9 cellular contexts compared by ENCODE assay signal in the genomic region with DNA sequence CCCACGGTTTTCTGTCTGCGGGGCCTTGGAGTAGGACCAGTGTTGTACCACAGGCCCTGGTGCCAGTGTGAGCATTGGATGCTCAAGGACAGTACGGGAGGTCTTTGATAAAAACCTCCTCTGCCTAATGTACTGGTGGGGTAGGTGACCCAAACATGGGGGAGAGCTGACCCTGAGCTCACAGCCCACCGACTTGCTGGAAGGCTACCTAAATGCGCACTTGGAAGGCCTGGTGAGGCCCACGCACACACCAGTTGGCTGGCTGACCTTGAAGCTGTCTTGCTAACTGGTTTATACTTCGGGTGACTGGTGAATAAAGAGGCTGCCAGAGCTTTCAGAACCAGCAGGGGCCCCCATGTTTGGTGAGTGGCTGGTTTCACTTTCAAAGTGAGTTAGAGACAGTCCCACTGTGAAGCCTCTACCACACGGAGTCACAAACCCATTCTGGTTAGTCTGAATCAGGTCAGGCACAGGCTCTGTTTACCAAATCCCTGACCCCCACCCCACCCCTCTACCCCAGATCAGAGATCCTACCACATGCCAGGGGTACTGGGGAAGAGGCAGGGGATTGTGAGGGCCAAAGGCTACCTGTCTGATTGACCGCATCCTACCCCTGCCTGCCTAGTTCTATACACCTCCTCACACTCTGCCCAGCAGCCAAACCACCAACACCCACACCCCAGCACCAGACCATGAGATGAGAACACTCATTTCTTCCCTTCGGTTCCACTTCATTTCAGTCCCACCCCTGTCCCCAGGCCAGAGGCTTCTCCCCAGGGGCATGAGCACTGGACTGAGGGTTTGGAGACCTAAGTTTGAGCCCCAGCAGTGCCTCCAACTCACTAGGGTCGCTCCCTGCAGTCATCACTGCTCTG. TPM values are rescaled to one million over a fixed set of nuclear protein-coding genes. Genes with fewer than 3 reads are reported as not detected.
A peak's percentile ranks its signal among the peaks of the same experiment; 100 is the strongest.
DNase-seq lines count a peak whose midpoint lies in the region; ATAC-seq, FAIRE-seq and TF ChIP-seq lines count a peak whose summit lies in the region.
"Had no signal": no experiment of that assay in that cellular context is flagged by ENCODE, and none has a peak within 500 bp of the region (broad histone marks: within the 10 kb centered on the region; RNA-seq: fewer than 3 reads in every experiment).

No MANE protein-coding gene starts in this region.

- ATAC-seq in right lobe of liver = peak in 3 of 4 donors; percentile 3 to 27 (median 7)
- ATAC-seq in HepG2 = no peak; the same call in 2 of the 3 replicates
- no peak for ATAC-seq in IMR-90 (ENCODE audit: low read depth)

- H3K4me2 ChIP-seq in HepG2 (ENCODE audit: low read depth, low read length) (no peak overlapping the region), IMR-90 (ENCODE audit: low read depth, low read length) (no peak overlapping the region)

- BruUV-seq in HepG2 (replicated peaks; lab: Mats Ljungman, UMichigan) (no TSS peak), IMR-90 (replicated peaks; lab: Mats Ljungman, UMichigan) (no TSS peak)

- CTCF ChIA-PET in HepG2 (lab: Yijun Ruan, JAX; ENCODE audit: low intra/inter-chr PET ratio, low total read pairs) (interaction anchor here (1.7 kb wide), 1 partner anchor 36 kb away, joined by 5 read pairs; no protein-coding TSS in a partner anchor), IMR-90 (lab: Yijun Ruan, JAX) (no interaction called here)

- H3K4ac ChIP-seq in IMR-90 (ENCODE audit: low read depth, low read length) = no peak overlapping the region

- no peak overlapping the region for H2AK5ac ChIP-seq in IMR-90 (ENCODE audit: low read depth, low read length)

- no peak overlapping the region for H4K91ac ChIP-seq in IMR-90 (ENCODE audit: insufficient read depth, low read depth, low read length)

- no peak overlapping the region for H3K56ac ChIP-seq in IMR-90 (ENCODE audit: extremely low read depth, insufficient read depth, low read length)

- no peak overlapping the region for H4K5ac ChIP-seq in IMR-90 (ENCODE audit: low read depth, low read length)

- no peak overlapping the region for H2AFZ ChIP-seq in HepG2 (ENCODE audit: low read length)
- peak overlapping the region; percentile 32 for H2AFZ ChIP-seq in IMR-90 (replicated peaks; ENCODE audit: low read length, poor library complexity)
- H2AFZ ChIP-seq: parathyroid adenoma had no signal

- H4K20me1 ChIP-seq in HepG2 (ENCODE audit: insufficient read depth, low read length) = no peaks in the 10 kb centered on the region
- H4K20me1 ChIP-seq in IMR-90 (ENCODE audit: insufficient read depth, low read length) = no peaks in the 10 kb centered on the region

- H3K23ac ChIP-seq in IMR-90 (ENCODE audit: low read depth, low read length) = no peak overlapping the region

- TF ChIP-seq POLR2A in right lobe of liver (IDR thresholded peaks at IDR 0.05) (no peak), HepG2 (IDR thresholded peaks at IDR 0.05; ENCODE audit: insufficient read depth in 1 of 2, low read depth in 2 of 2, low read length in 2 of 2) (no peak), IMR-90 (IDR thresholded peaks at IDR 0.05; ENCODE audit: low read depth, low read length) (no peak)

- 61% methylated on average over 3 of the region's 11 CpGs for WGBS in right lobe of liver (ENCODE audit: insufficient coverage, low coverage, low lambda C conversion rate, missing lambda C conversion rate)
- WGBS in HepG2 (ENCODE audit: low lambda C conversion rate) = 55% methylated on average over 5 of the region's 11 CpGs
- WGBS in IMR-90 (ENCODE audit: extremely low coverage in 2 of 2, insufficient read length in 1 of 2), 2 experiments = 60% methylated on average over 1 of the region's 11 CpGs; no CpG with 5 or more reads in 1 of the 2 experiments

- H3K9me3 ChIP-seq in right lobe of liver = no peaks in the 10 kb centered on the region
- no peaks in the 10 kb centered on the region for H3K9me3 ChIP-seq in HepG2 (ENCODE audit: low read length)
- peaks cover 6% of the 10 kb centered on the region; the same call in 1 of the 2 replicates for H3K9me3 ChIP-seq in IMR-90 (ENCODE audit: control insufficient read depth, insufficient read depth, low read length)

- H3K36me3 ChIP-seq in right lobe of liver = no peaks in the 10 kb centered on the region
- no peaks in the 10 kb centered on the region for H3K36me3 ChIP-seq in HepG2 (replicated peaks in 1 of 2; ENCODE audit: control insufficient read depth in 1 of 2, insufficient read depth in 2 of 2, low read length in 2 of 2)
- no peaks in the 10 kb centered on the region for H3K36me3 ChIP-seq in IMR-90 (ENCODE audit: control insufficient read depth, insufficient read depth, low read length)

- POLR2A ChIA-PET in HepG2 (lab: Yijun Ruan, JAX) (interaction anchor here (1.0 kb wide), 1 partner anchor 37 kb away, joined by 3 read pairs; no protein-coding TSS in a partner anchor), IMR-90 (lab: Charles Lee; ENCODE audit: unreplicated experiment) (no interaction called here)

- no peak overlapping the region for H3K9ac ChIP-seq in HepG2 (ENCODE audit: insufficient read depth, low read depth, low read length)
- no peak overlapping the region for H3K9ac ChIP-seq in IMR-90 (ENCODE audit: low read depth, low read length)
- H3K9ac ChIP-seq: parathyroid adenoma had no signal

- H3K79me1 ChIP-seq in IMR-90 (ENCODE audit: low read depth in 1 of 2, low read length in 2 of 2) = no peaks in the 10 kb centered on the region

- no peak overlapping the region for H2BK20ac ChIP-seq in IMR-90 (ENCODE audit: low read depth, low read length)

- DNase-seq in right lobe of liver (peak in 1 of 3 donors; percentile 2), HepG2 (ENCODE audit: low spot score) (no peak), IMR-90 (no peak), NCI-H2081 (lab: John Stamatoyannopoulos, UW) (no peak), Ammon's horn (ENCODE audit: low spot score) (no peak), kidney glomerular epithelial cell (lab: John Stamatoyannopoulos, UW) (no peak)
- peak; percentile 64 for DNase-seq in activated effector memory CD4-positive, alpha-beta T cell treated with Interleukin-2 at 50 U/mL for 16 hours
- peak in 2 of 3 experiments; percentile 72 to 76 for DNase-seq in stimulated activated CD4-positive, alpha-beta T cell treated with anti-CD3 and anti-CD28 coated beads, TNF-alpha, amount 100 ng/mL, for 24 hours (ENCODE audit: low read depth in 3 of 3)

- no peak overlapping the region for H2BK120ac ChIP-seq in IMR-90 (ENCODE audit: low read depth, low read length)

- H3K27me3 ChIP-seq in right lobe of liver (no peaks in the 10 kb centered on the region), HepG2 (ENCODE audit: control insufficient read depth in 1 of 2, insufficient read depth in 2 of 2, low read length in 2 of 2) (peaks cover 6 to 18% of the 10 kb centered on the region in 2 experiments; a peak in 3 of 5 replicates), IMR-90 (ENCODE audit: control insufficient read depth, insufficient read depth, low read length) (peaks cover 27% of the 10 kb centered on the region)

- dilution Hi-C loops in IMR-90 (cut with HindIII; ENCODE audit: low sequenced_read_pairs, unreplicated experiment) = no loop called here

- no peak for FAIRE-seq in HepG2 (lab: Jason Lieb, UNC)

- no peak overlapping the region for H2AK9ac ChIP-seq in IMR-90 (replicated peaks; ENCODE audit: low read depth, low read length, poor library complexity)

- TF ChIP-seq CTCF in right lobe of liver (IDR thresholded peaks at IDR 0.05) (no peak), HepG2 (CRISPR knock-in tag; IDR thresholded peaks at IDR 0.05) (no peak), IMR-90 (conservative IDR thresholded peaks at IDR 0.05; ENCODE audit: low read depth, low read length) (no peak)

- H3K14ac ChIP-seq in IMR-90 (replicated peaks; ENCODE audit: low read depth, low read length) = no peak overlapping the region

- in situ Hi-C loops in HepG2 (cut with HindIII; ENCODE audit: extremely low pct_ligation_motif_present, low pct_unique_long_range_greater_than_20kb) (loop anchor here (5.0 kb wide), 1 partner anchor 35 kb away; no protein-coding TSS in a partner anchor), IMR-90 (cut with MboI; ENCODE audit: low sequenced_read_pairs) (loop anchor here (5.0 kb wide), 1 partner anchor 35 kb away; no protein-coding TSS in a partner anchor)

- H3K9me1 ChIP-seq in IMR-90 (ENCODE audit: insufficient read depth, low read length) = peaks cover 2% of the 10 kb centered on the region; the same call in 1 of the 2 replicates

- TF ChIP-seq RAD21 in HepG2 (CRISPR knock-in tag; IDR thresholded peaks at IDR 0.05) = no peak
- TF ChIP-seq RAD21 in IMR-90 (IDR thresholded peaks at IDR 0.05; ENCODE audit: low read length) = no peak

- TF ChIP-seq EP300 in HepG2 (IDR thresholded peaks at IDR 0.05; ENCODE audit: low read depth in 2 of 2, low read length in 2 of 2) (no peak), HepG2 (CRISPR knock-in tag; IDR thresholded peaks at IDR 0.05; ENCODE audit: borderline replicate concordance) (no peak)

- H3K27ac ChIP-seq in right lobe of liver = no peak overlapping the region
- H3K27ac ChIP-seq in HepG2 (ENCODE audit: extremely low read length, insufficient read depth, low read length) = no peak overlapping the region
- H3K27ac ChIP-seq in IMR-90 (ENCODE audit: insufficient read depth, low read length) = no peak overlapping the region
- H3K27ac ChIP-seq: parathyroid adenoma had no signal

- H2BK15ac ChIP-seq in IMR-90 (ENCODE audit: low read depth, low read length) = no peak overlapping the region

- H3K4me3 ChIP-seq in right lobe of liver = no peak overlapping the region
- H3K4me3 ChIP-seq in HepG2 (replicated peaks in 1 of 3; ENCODE audit: insufficient read depth in 1 of 3, low read depth in 2 of 3, low read length in 3 of 3) = no peak overlapping the region
- no peak overlapping the region for H3K4me3 ChIP-seq in IMR-90 (ENCODE audit: insufficient read depth, low read depth, low read length)

- no peak overlapping the region for H4K8ac ChIP-seq in IMR-90 (ENCODE audit: low read depth in 2 of 2, low read length in 2 of 2)

- H3K18ac ChIP-seq in IMR-90 (ENCODE audit: low read depth, low read length) = no peak overlapping the region

- no peak overlapping the region for H2BK5ac ChIP-seq in IMR-90 (ENCODE audit: low read depth, low read length, poor library complexity, severe bottlenecking)

- no peaks in the 10 kb centered on the region for H3K79me2 ChIP-seq in HepG2 (ENCODE audit: insufficient read depth, low read length)
- H3K79me2 ChIP-seq: parathyroid adenoma had no signal

- intact Hi-C loops in right lobe of liver (cut with DNase I) (loop anchor here in 1 of 2 donors (5.0 kb wide), 1 partner anchor 40 kb away; no protein-coding TSS in a partner anchor), HepG2 (cut with micrococcal nuclease; ENCODE audit: unreplicated experiment) (no loop called here), IMR-90 (cut with micrococcal nuclease) (no loop called here)

- H3K4me1 ChIP-seq in right lobe of liver (peaks cover 0 to 7% (median 3%) of the 10 kb centered on the region in 4 donors), HepG2 (ENCODE audit: insufficient read depth, low read length) (peaks cover 32% of the 10 kb centered on the region), IMR-90 (ENCODE audit: control insufficient read depth, insufficient read depth, low read length) (no peaks in the 10 kb centered on the region; the same call in 1 of the 2 replicates)
- H3K4me1 ChIP-seq: parathyroid adenoma had no signal

RNA-seq across cellular contexts. Expression of a gene that starts 12.7 kb away (rescaled TPM):
- 1 to 10 TPM; 1.2 to 8.6 (median 2.0) TPM for total RNA-seq in right lobe of liver
- not detected in 2 replicates for total RNA-seq in HepG2 (2016; rRNA removed; fragmentation: Illumina TruSeq; extraction: Trizol)
- not detected in 2 replicates for total RNA-seq in HepG2 (2016; cell fraction: cytosol; rRNA removed; fragmentation: Illumina TruSeq; extraction: Trizol; ENCODE audit: low read depth)
- total RNA-seq in HepG2 (2016; cell fraction: insoluble cytoplasmic fraction; rRNA removed; fragmentation: Illumina TruSeq; extraction: Trizol) = not detected in 2 replicates
- not detected in 2 replicates for total RNA-seq in HepG2 (2016; cell fraction: membrane; rRNA removed; fragmentation: Illumina TruSeq; extraction: Trizol)
- not detected in 2 replicates for total RNA-seq in HepG2 (2016; cell fraction: nucleus; rRNA removed; fragmentation: Illumina TruSeq; extraction: Trizol)
- 0.05 TPM in 1 of 2 replicates, not detected in the other for polyA plus RNA-seq in HepG2 (2011; rRNA removed)
- 0.10 TPM in 1 of 2 replicates, not detected in the other for polyA plus RNA-seq in HepG2 (2011; cell fraction: cytosol; rRNA removed)
- polyA plus RNA-seq in HepG2 (2011; cell fraction: nucleus; rRNA removed) = 0.09 TPM in 1 of 2 replicates, not detected in the other
- polyA plus RNA-seq in HepG2 (2012) = 0.03 TPM in 1 of 2 replicates, not detected in the other
- polyA plus RNA-seq in HepG2 (2016; cell fraction: cytosol; fragmentation: Illumina TruSeq; extraction: Trizol; ENCODE audit: low read depth) = not detected in 2 replicates
- not detected in 2 replicates for polyA plus RNA-seq in HepG2 (2016; cell fraction: insoluble cytoplasmic fraction; fragmentation: Illumina TruSeq; extraction: Trizol; ENCODE audit: low read depth)
- not detected in 2 replicates for polyA plus RNA-seq in HepG2 (2016; cell fraction: membrane; fragmentation: Illumina TruSeq; extraction: Trizol; ENCODE audit: low read depth)
- polyA plus RNA-seq in HepG2 (2016; cell fraction: nucleus; fragmentation: Illumina TruSeq; extraction: Trizol; ENCODE audit: insufficient read depth, low read depth) = not detected in 2 replicates
- polyA minus RNA-seq in HepG2 (2011; rRNA and poly(A)+ RNA removed; ENCODE audit: low replicate concordance) = 0.06 TPM in 1 of 2 replicates, not detected in the other
- not detected in 2 replicates for polyA minus RNA-seq in HepG2 (2011; cell fraction: cytosol; rRNA and poly(A)+ RNA removed)
- polyA minus RNA-seq in HepG2 (2011; cell fraction: nucleus; rRNA and poly(A)+ RNA removed) = not detected in 2 replicates
- not detected in 2 replicates for total RNA-seq in IMR-90 (2012; rRNA removed)
- polyA plus RNA-seq in IMR-90 (2012; rRNA removed) = 1.0 and 1.2 TPM in 2 replicates
- 0.82 and 1.5 TPM in 2 replicates for polyA plus RNA-seq in IMR-90 (2012; cell fraction: cytosol; rRNA removed)
- 0.19 and 0.29 TPM in 2 replicates for polyA plus RNA-seq in IMR-90 (2012; cell fraction: nucleus; rRNA removed; ENCODE audit: low replicate concordance)

RNA-seq across cellular contexts. Expression of a gene that starts 25.6 kb away (rescaled TPM):
- total RNA-seq in right lobe of liver (10 to 100 TPM in 2 of 6 experiments, 1 to 10 TPM in 4; 3.3 to 12.6 (median 6.3) TPM), HepG2 (2016; rRNA removed; fragmentation: Illumina TruSeq; extraction: Trizol) (1.5 and 2.7 TPM in 2 replicates), IMR-90 (2012; rRNA removed) (1.1 TPM in 2 replicates)
- 0.40 and 0.97 TPM in 2 replicates for total RNA-seq in HepG2 (2016; cell fraction: cytosol; rRNA removed; fragmentation: Illumina TruSeq; extraction: Trizol; ENCODE audit: low read depth)
- 1.1 and 2.5 TPM in 2 replicates for total RNA-seq in HepG2 (2016; cell fraction: insoluble cytoplasmic fraction; rRNA removed; fragmentation: Illumina TruSeq; extraction: Trizol)
- total RNA-seq in HepG2 (2016; cell fraction: membrane; rRNA removed; fragmentation: Illumina TruSeq; extraction: Trizol) = 1.7 and 1.8 TPM in 2 replicates
- 4.5 and 5.3 TPM in 2 replicates for total RNA-seq in HepG2 (2016; cell fraction: nucleus; rRNA removed; fragmentation: Illumina TruSeq; extraction: Trizol)
- polyA plus RNA-seq in HepG2 (2011; rRNA removed) (6.9 and 10.7 TPM in 2 replicates), IMR-90 (2012; rRNA removed) (10.0 and 10.9 TPM in 2 replicates)
- polyA plus RNA-seq in HepG2 (2011; cell fraction: cytosol; rRNA removed) = 3.0 and 4.1 TPM in 2 replicates
- polyA plus RNA-seq in HepG2 (2011; cell fraction: nucleus; rRNA removed) = 39.8 and 43.2 TPM in 2 replicates
- polyA plus RNA-seq in HepG2 (2012) = 4.1 and 5.1 TPM in 2 replicates
- 0.60 and 1.2 TPM in 2 replicates for polyA plus RNA-seq in HepG2 (2016; cell fraction: cytosol; fragmentation: Illumina TruSeq; extraction: Trizol; ENCODE audit: low read depth)
- 1.7 and 1.9 TPM in 2 replicates for polyA plus RNA-seq in HepG2 (2016; cell fraction: insoluble cytoplasmic fraction; fragmentation: Illumina TruSeq; extraction: Trizol; ENCODE audit: low read depth)
- 1.6 and 1.8 TPM in 2 replicates for polyA plus RNA-seq in HepG2 (2016; cell fraction: membrane; fragmentation: Illumina TruSeq; extraction: Trizol; ENCODE audit: low read depth)
- polyA plus RNA-seq in HepG2 (2016; cell fraction: nucleus; fragmentation: Illumina TruSeq; extraction: Trizol; ENCODE audit: insufficient read depth, low read depth) = 8.4 and 10.3 TPM in 2 replicates
- 8.3 and 36.4 TPM in 2 replicates for polyA minus RNA-seq in HepG2 (2011; rRNA and poly(A)+ RNA removed; ENCODE audit: low replicate concordance)
- polyA minus RNA-seq in HepG2 (2011; cell fraction: cytosol; rRNA and poly(A)+ RNA removed) = 2.5 and 4.0 TPM in 2 replicates
- 18.0 and 21.3 TPM in 2 replicates for polyA minus RNA-seq in HepG2 (2011; cell fraction: nucleus; rRNA and poly(A)+ RNA removed)
- 3.1 and 9.8 TPM in 2 replicates for polyA plus RNA-seq in IMR-90 (2012; cell fraction: cytosol; rRNA removed)
- 53.9 and 59.1 TPM in 2 replicates for polyA plus RNA-seq in IMR-90 (2012; cell fraction: nucleus; rRNA removed; ENCODE audit: low replicate concordance)

RNA-seq across cellular contexts. Expression of a gene that starts 49.8 kb away (rescaled TPM):
- total RNA-seq in right lobe of liver = not detected
- total RNA-seq in HepG2 (2016; rRNA removed; fragmentation: Illumina TruSeq; extraction: Trizol) = 0.39 and 0.64 TPM in 2 replicates
- total RNA-seq in HepG2 (2016; cell fraction: cytosol; rRNA removed; fragmentation: Illumina TruSeq; extraction: Trizol; ENCODE audit: low read depth) = 0.09 and 0.10 TPM in 2 replicates
- total RNA-seq in HepG2 (2016; cell fraction: insoluble cytoplasmic fraction; rRNA removed; fragmentation: Illumina TruSeq; extraction: Trizol) = 0.39 and 0.49 TPM in 2 replicates
- 0.25 and 0.38 TPM in 2 replicates for total RNA-seq in HepG2 (2016; cell fraction: membrane; rRNA removed; fragmentation: Illumina TruSeq; extraction: Trizol)
- total RNA-seq in HepG2 (2016; cell fraction: nucleus; rRNA removed; fragmentation: Illumina TruSeq; extraction: Trizol) = 0.60 and 0.65 TPM in 2 replicates
- 0.08 and 0.09 TPM in 2 replicates for polyA plus RNA-seq in HepG2 (2011; rRNA removed)
- polyA plus RNA-seq in HepG2 (2011; cell fraction: cytosol; rRNA removed) = 0.07 and 0.09 TPM in 2 replicates
- 0.21 and 0.35 TPM in 2 replicates for polyA plus RNA-seq in HepG2 (2011; cell fraction: nucleus; rRNA removed)
- 0.04 and 0.05 TPM in 2 replicates for polyA plus RNA-seq in HepG2 (2012)
- 0.06 and 0.11 TPM in 2 replicates for polyA plus RNA-seq in HepG2 (2016; cell fraction: cytosol; fragmentation: Illumina TruSeq; extraction: Trizol; ENCODE audit: low read depth)
- 0.24 and 0.28 TPM in 2 replicates for polyA plus RNA-seq in HepG2 (2016; cell fraction: insoluble cytoplasmic fraction; fragmentation: Illumina TruSeq; extraction: Trizol; ENCODE audit: low read depth)
- 0.11 and 0.14 TPM in 2 replicates for polyA plus RNA-seq in HepG2 (2016; cell fraction: membrane; fragmentation: Illumina TruSeq; extraction: Trizol; ENCODE audit: low read depth)
- 0.53 and 0.95 TPM in 2 replicates for polyA plus RNA-seq in HepG2 (2016; cell fraction: nucleus; fragmentation: Illumina TruSeq; extraction: Trizol; ENCODE audit: insufficient read depth, low read depth)
- 0.07 and 0.30 TPM in 2 replicates for polyA minus RNA-seq in HepG2 (2011; rRNA and poly(A)+ RNA removed; ENCODE audit: low replicate concordance)
- not detected in 2 replicates for polyA minus RNA-seq in HepG2 (2011; cell fraction: cytosol; rRNA and poly(A)+ RNA removed)
- polyA minus RNA-seq in HepG2 (2011; cell fraction: nucleus; rRNA and poly(A)+ RNA removed) = 0.13 TPM in 1 of 2 replicates, not detected in the other
- under 0.01 TPM in 2 replicates for total RNA-seq in IMR-90 (2012; rRNA removed)
- 0.07 TPM in 2 replicates for polyA plus RNA-seq in IMR-90 (2012; rRNA removed)
- polyA plus RNA-seq in IMR-90 (2012; cell fraction: cytosol; rRNA removed) = 0.03 and 0.04 TPM in 2 replicates
- 0.09 and 0.16 TPM in 2 replicates for polyA plus RNA-seq in IMR-90 (2012; cell fraction: nucleus; rRNA removed; ENCODE audit: low replicate concordance)

RNA-seq across cellular contexts. Expression of a gene that starts 52.9 kb away (rescaled TPM):
- total RNA-seq in right lobe of liver (100 to 1,000 TPM in 1 of 6 experiments, 10 to 100 TPM in 5; 40.7 to 104 (median 60.6) TPM), HepG2 (2016; rRNA removed; fragmentation: Illumina TruSeq; extraction: Trizol) (1.5 and 4.2 TPM in 2 replicates), IMR-90 (2012; rRNA removed) (not detected in 2 replicates)
- total RNA-seq in HepG2 (2016; cell fraction: cytosol; rRNA removed; fragmentation: Illumina TruSeq; extraction: Trizol; ENCODE audit: low read depth) = 1.1 and 1.5 TPM in 2 replicates
- total RNA-seq in HepG2 (2016; cell fraction: insoluble cytoplasmic fraction; rRNA removed; fragmentation: Illumina TruSeq; extraction: Trizol) = 1.5 and 5.2 TPM in 2 replicates
- total RNA-seq in HepG2 (2016; cell fraction: membrane; rRNA removed; fragmentation: Illumina TruSeq; extraction: Trizol) = 1.7 and 2.7 TPM in 2 replicates
- 5.1 and 6.1 TPM in 2 replicates for total RNA-seq in HepG2 (2016; cell fraction: nucleus; rRNA removed; fragmentation: Illumina TruSeq; extraction: Trizol)
- polyA plus RNA-seq in HepG2 (2011; rRNA removed) (4.8 and 8.5 TPM in 2 replicates), IMR-90 (2012; rRNA removed) (not detected in 2 replicates)
- polyA plus RNA-seq in HepG2 (2011; cell fraction: cytosol; rRNA removed) = 5.4 and 5.9 TPM in 2 replicates
- polyA plus RNA-seq in HepG2 (2011; cell fraction: nucleus; rRNA removed) = 16.8 and 19.4 TPM in 2 replicates
- polyA plus RNA-seq in HepG2 (2012) = 4.2 and 6.4 TPM in 2 replicates
- polyA plus RNA-seq in HepG2 (2016; cell fraction: cytosol; fragmentation: Illumina TruSeq; extraction: Trizol; ENCODE audit: low read depth) = 1.7 TPM in 2 replicates
- 2.3 and 2.6 TPM in 2 replicates for polyA plus RNA-seq in HepG2 (2016; cell fraction: insoluble cytoplasmic fraction; fragmentation: Illumina TruSeq; extraction: Trizol; ENCODE audit: low read depth)
- polyA plus RNA-seq in HepG2 (2016; cell fraction: membrane; fragmentation: Illumina TruSeq; extraction: Trizol; ENCODE audit: low read depth) = 2.4 and 3.1 TPM in 2 replicates
- polyA plus RNA-seq in HepG2 (2016; cell fraction: nucleus; fragmentation: Illumina TruSeq; extraction: Trizol; ENCODE audit: insufficient read depth, low read depth) = 10.0 and 11.5 TPM in 2 replicates
- polyA minus RNA-seq in HepG2 (2011; rRNA and poly(A)+ RNA removed; ENCODE audit: low replicate concordance) = 6.6 TPM in 1 of 2 replicates, not detected in the other
- 1.1 and 1.9 TPM in 2 replicates for polyA minus RNA-seq in HepG2 (2011; cell fraction: cytosol; rRNA and poly(A)+ RNA removed)
- polyA minus RNA-seq in HepG2 (2011; cell fraction: nucleus; rRNA and poly(A)+ RNA removed) = 4.0 and 5.2 TPM in 2 replicates
- not detected in 2 replicates for polyA plus RNA-seq in IMR-90 (2012; cell fraction: cytosol; rRNA removed)
- not detected in 2 replicates for polyA plus RNA-seq in IMR-90 (2012; cell fraction: nucleus; rRNA removed; ENCODE audit: low replicate concordance)

Comparison
In these comparisons a context has a peak if more than half of its experiments do, and no peak if none do; other contexts are left out.
1. ATAC-seq: peak in right lobe of liver (3 of 4); none in HepG2 (single experiment) and IMR-90 (single experiment).
2. DNase-seq: peak in activated effector memory CD4-positive, alpha-beta T cell treated with Interleukin-2 at 50 U/mL for 16 hours (single experiment) and stimulated activated CD4-positive, alpha-beta T cell treated with anti-CD3 and anti-CD28 coated beads, TNF-alpha, amount 100 ng/mL, for 24 hours (2 of 3); none in HepG2 (single experiment), IMR-90 (single experiment), NCI-H2081 (0 of 2), Ammon's horn (single experiment) and kidney glomerular epithelial cell (single experiment).